9 cellular contexts compared by ENCODE assay signal in the genomic region with DNA sequence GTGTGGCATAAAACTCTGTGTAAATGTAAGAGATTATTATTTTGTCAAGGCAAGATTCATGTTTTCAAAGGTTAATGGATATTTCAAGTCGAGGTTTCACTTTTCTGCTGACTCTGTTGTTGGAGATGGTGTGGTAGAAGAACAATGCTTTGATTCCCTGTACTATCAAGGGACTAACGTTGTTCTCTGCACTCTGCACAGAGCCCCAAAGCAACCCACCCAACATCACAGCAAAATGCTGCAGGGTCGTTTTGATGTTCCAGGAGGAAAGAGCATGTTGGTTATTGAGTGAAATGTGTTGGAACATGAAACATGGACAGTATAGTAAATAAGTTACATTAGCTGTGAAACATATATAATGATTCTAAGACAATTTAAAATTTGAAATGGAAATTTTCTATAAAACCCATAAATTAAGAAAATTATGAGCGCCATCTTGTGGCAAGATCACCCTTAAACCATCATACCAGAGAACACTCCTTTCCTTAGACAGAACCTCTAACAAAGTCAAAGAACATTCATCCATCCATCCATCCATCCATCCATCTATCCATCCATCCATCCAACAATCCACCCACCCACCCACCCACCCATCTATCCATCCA.
DNase-seq lines count a peak whose midpoint lies in the region; ATAC-seq and TF ChIP-seq lines count a peak whose summit lies in the region.
"Had no signal": no experiment of that assay in that cellular context is flagged by ENCODE, and none has a peak within 500 bp of the region (broad histone marks: within the 10 kb centered on the region; RNA-seq: fewer than 3 reads in every experiment).

No MANE protein-coding gene starts in this region.

- peak; percentile 27 for TF ChIP-seq CTCF in activated B cell treated with CpG ODN at 0.5 μM for 24 hours (IDR thresholded peaks at IDR 0.05)

- H3K4me3 ChIP-seq in Jurkat, Clone E6-1 (ENCODE audit: low read length) = no peak overlapping the region

- CTCF ChIA-PET in activated B cell treated with CpG ODN at 0.5 μM for 24 hours (lab: Charles Lee) = interaction anchor here (0.9 to 4.2 kb wide), 10 partner anchors 38 to 765 kb away, joined by 3 to 97 read pairs (median 10); no protein-coding TSS in a partner anchor

- no peaks in the 10 kb centered on the region for H3K9me3 Mint-ChIP-seq in activated B cell treated with CpG ODN at 0.5 μM for 24 hours
- H3K9me3 Mint-ChIP-seq: T-cell had no signal

- H3K27ac Mint-ChIP-seq in activated B cell treated with CpG ODN at 0.5 μM for 24 hours = no peak overlapping the region
- H3K27ac Mint-ChIP-seq: T-cell had no signal

- DNase-seq in DMS 273 (lab: John Stamatoyannopoulos, UW; ENCODE audit: unreplicated experiment) (peak; percentile 44), DMS 273 treated with DMSO at 0.1 percent for 48 hours (lab: John Stamatoyannopoulos, UW) (no peak), activated B cell treated with CpG ODN at 0.5 μM for 24 hours (no peak), kidney glomerular epithelial cell (lab: John Stamatoyannopoulos, UW) (peak; percentile 58), substantia nigra (lab: John Stamatoyannopoulos, UW) (no peak)
- peak; percentile 18 for DNase-seq in Jurkat, Clone E6-1 (ENCODE audit: low read depth, low spot score)

- POLR2A ChIA-PET in activated B cell treated with CpG ODN at 0.5 μM for 24 hours (lab: Charles Lee) = interaction anchor here (1.0 kb wide), 1 partner anchor 230 kb away, joined by 3 read pairs; no protein-coding TSS in a partner anchor

- no peak overlapping the region for H3K27ac ChIP-seq in substantia nigra (ENCODE audit: low read depth, low read length, poor library complexity, severe bottlenecking)

- no peak for ATAC-seq in activated B cell treated with CpG ODN at 0.5 μM for 24 hours (ENCODE audit: low read depth)
- ATAC-seq in GM21447 (IDR thresholded peaks at IDR 0.05; ENCODE audit: unreplicated experiment) = no peak
- ATAC-seq in GM21526 (IDR thresholded peaks at IDR 0.05; ENCODE audit: low FRiP score, unreplicated experiment) = no peak

- H3K27me3 Mint-ChIP-seq in activated B cell treated with CpG ODN at 0.5 μM for 24 hours = peaks cover 5% of the 10 kb centered on the region

- H3K36me3 Mint-ChIP-seq in activated B cell treated with CpG ODN at 0.5 μM for 24 hours (ENCODE audit: low read depth) = no peaks in the 10 kb centered on the region
- H3K36me3 Mint-ChIP-seq: T-cell had no signal

- H3K4me3 Mint-ChIP-seq in activated B cell treated with CpG ODN at 0.5 μM for 24 hours = no peak overlapping the region
- H3K4me3 Mint-ChIP-seq: T-cell had no signal

- no peaks in the 10 kb centered on the region for H3K4me1 Mint-ChIP-seq in activated B cell treated with CpG ODN at 0.5 μM for 24 hours
- H3K4me1 Mint-ChIP-seq: T-cell had no signal

- intact Hi-C loops in activated B cell treated with CpG ODN at 0.5 μM for 24 hours (cut with micrococcal nuclease) = loop anchor here (1.0 to 10.0 kb wide), 6 partner anchors 10 to 617 kb away; no protein-coding TSS in a partner anchor

Comparison
In these comparisons a context has a peak if more than half of its experiments do, and no peak if none do; other contexts are left out.
1. DNase-seq: peak in DMS 273 (single experiment), Jurkat, Clone E6-1 (single experiment) and kidney glomerular epithelial cell (single experiment); none in DMS 273 treated with DMSO at 0.1 percent for 48 hours (single experiment), activated B cell treated with CpG ODN at 0.5 μM for 24 hours (single experiment) and substantia nigra (0 of 49).